10 cellular contexts compared by ENCODE assay signal in the genomic region with DNA sequence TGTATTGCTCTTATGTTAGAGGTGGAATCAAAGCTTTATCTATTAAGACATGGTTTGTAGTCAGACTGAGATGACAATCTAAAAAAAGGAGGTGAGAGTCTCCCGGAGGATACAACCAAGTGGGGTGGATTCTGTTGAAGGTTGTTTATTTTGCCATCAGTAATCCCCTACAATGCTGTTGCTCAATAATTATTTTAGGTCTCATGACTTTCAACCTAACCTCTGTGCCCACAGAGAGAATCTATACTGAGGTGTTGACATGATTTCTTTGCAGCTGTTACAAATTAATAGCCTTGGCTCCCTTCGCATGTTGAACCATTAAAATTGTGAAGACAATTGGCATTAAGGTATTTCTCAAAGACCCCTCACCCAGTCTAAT. TPM values are rescaled to one million over a fixed set of nuclear protein-coding genes. Genes with fewer than 3 reads are reported as not detected.
DNase-seq lines count a peak whose midpoint lies in the region; ATAC-seq, FAIRE-seq and TF ChIP-seq lines count a peak whose summit lies in the region.
"Had no signal": no experiment of that assay in that cellular context is flagged by ENCODE, and none has a peak within 500 bp of the region (broad histone marks: within the 10 kb centered on the region; RNA-seq: fewer than 3 reads in every experiment).

No MANE protein-coding gene starts in this region.

- peak overlapping the region; percentile 69 for H3K27ac ChIP-seq in KMS-11

- no peak for DNase-seq in GM12892 (ENCODE audit: insufficient read length)
- peak; percentile 54 for DNase-seq in fibroblast of villous mesenchyme (ENCODE audit: low read depth)
- DNase-seq in H54 (ENCODE audit: insufficient read length, low spot score), result no peak
- no peak for DNase-seq in Right ventricle myocardium inferior (ENCODE audit: missing footprints)
- DNase-seq in NCI-H82 (lab: John Stamatoyannopoulos, UW), result no peak
- no peak for DNase-seq in HT-29 (ENCODE audit: low spot score)
- DNase-seq: head of caudate nucleus, T1000 had no signal

- H3K4me2 ChIP-seq in KMS-11, result peak overlapping the region; percentile 71

- H3K79me2 ChIP-seq in KMS-11 (ENCODE audit: insufficient read depth, low read depth), result no peaks in the 10 kb centered on the region

- no peaks in the 10 kb centered on the region for H3K36me3 ChIP-seq in KMS-11 (ENCODE audit: insufficient read depth)

- no peak overlapping the region for H3K9ac ChIP-seq in KMS-11

- TF ChIP-seq CTCF in KMS-11 (conservative IDR thresholded peaks at IDR 0.05; ENCODE audit: low read depth, low read length) (no peak), fibroblast of villous mesenchyme (IDR thresholded peaks at IDR 0.05; ENCODE audit: insufficient read depth, low read depth, low read length) (no peak)

- H3K4me1 ChIP-seq in KMS-11 (ENCODE audit: low read depth, poor library complexity, severe bottlenecking), result peaks cover 43% of the 10 kb centered on the region

- ATAC-seq in GM21423 (IDR thresholded peaks at IDR 0.05; ENCODE audit: unreplicated experiment) (peak; percentile 18), Right ventricle myocardium inferior (no peak)

- FAIRE-seq in GM12892 (lab: Jason Lieb, UNC) (peak; percentile 68), H54 (lab: Jason Lieb, UNC) (no peak)

- no peak for TF ChIP-seq POLR2A in GM12892 (IDR thresholded peaks at IDR 0.05; ENCODE audit: low read depth, low read length)
- TF ChIP-seq POLR2A in H54 (IDR thresholded peaks at IDR 0.05; ENCODE audit: low read depth, low read length), result no peak

- H3K4me3 ChIP-seq in KMS-11 (IDR thresholded peaks at IDR 0.05; ENCODE audit: insufficient read depth, low read depth, low read length) (no peak overlapping the region), fibroblast of villous mesenchyme (ENCODE audit: low read depth, low read length) (no peak overlapping the region)

- H4K20me1 ChIP-seq in KMS-11 (ENCODE audit: insufficient read depth), result no peaks in the 10 kb centered on the region

- H2AFZ ChIP-seq in KMS-11 (ENCODE audit: low read depth), result no peak overlapping the region

- intact Hi-C loops in Right ventricle myocardium inferior (cut with DNase I), result no loop called here

- H3K27me3 ChIP-seq in KMS-11 (ENCODE audit: insufficient read depth, low read depth), result peaks cover 14% of the 10 kb centered on the region; the same call in 1 of the 2 replicates

RNA-seq across cellular contexts. Expression of a gene that starts 28.7 kb away (rescaled TPM):
- polyA plus RNA-seq in GM12892 (2012; ENCODE audit: missing spikeins), result 5.3 TPM
- total RNA-seq in fibroblast of villous mesenchyme (108 and 122 TPM in 2 replicates), Right ventricle myocardium inferior (9.5 TPM)
- total RNA-seq in HT-29 (2014; rRNA removed; shearing (Covaris generic)), result 616 and 667 TPM in 2 replicates

Comparison
In these comparisons a context has a peak if more than half of its experiments do, and no peak if none do; other contexts are left out.
1. RNA of a gene that starts 28.7 kb away (total RNA-seq): 616 to 667 TPM in HT-29 and 108 to 122 TPM in fibroblast of villous mesenchyme; 9.5 TPM in Right ventricle myocardium inferior (single experiment); every median in the first group is over 10 times any median in the second.